In genomic region chr16:82136956-82137818, GRCh38 we compare ENCODE assay signal across 19 cellular contexts.
"Had no signal": no experiment of that assay in that cellular context is flagged by ENCODE, and none has a peak within 500 bp of the region (broad histone marks: within the 10 kb centered on the region; RNA-seq: fewer than 3 reads in every experiment).

No MANE protein-coding gene starts in this region.

- H3K4me3 ChIP-seq: coronary artery, hepatocyte, mucosa of descending colon, pancreas, tibial artery had no signal

- H3K27me3 ChIP-seq: hepatocyte, pancreas, tibial artery had no signal

- ATAC-seq: activated naive CD8-positive, alpha-beta T cell treated with anti-CD3 and anti-CD28 coated beads, Interleukin-2, amount 50 U/mL, for 24 hours; left lobe of liver; mucosa of descending colon; naive thymus-derived CD4-positive, alpha-beta T cell; pancreas; stimulated activated naive B cell treated with anti-CD40 and anti-IgM and Interleukin-4, amounts not matched to agents 10 μg/mL and 1 μg/mL and 100 μg/mL, for 72 hours had no signal

- H3K27ac ChIP-seq: coronary artery, hepatocyte, pancreas, tibial artery had no signal

- H3K4me1 ChIP-seq: pancreas, tibial artery had no signal

- FAIRE-seq: astrocyte, pancreas, urothelium cell line had no signal

- H3K9me3 ChIP-seq: mucosa of descending colon, pancreas, tibial artery had no signal

- H3K36me3 ChIP-seq: pancreas had no signal

- H2AFZ ChIP-seq: hepatocyte had no signal

- H3K4me2 ChIP-seq: hepatocyte had no signal

- H3K79me2 ChIP-seq: hepatocyte had no signal

- DNase-seq: activated CD4-positive, alpha-beta T cell treated with anti-CD3 and anti-CD28 coated beads, Interleukin-2, amount 50 U/mL, for 1 hour; activated CD4-positive, CD25-positive, alpha-beta regulatory T cell; activated naive CD4-positive, alpha-beta T cell; activated naive CD8-positive, alpha-beta T cell treated with anti-CD3 and anti-CD28 coated beads, Interleukin-2, amount 50 U/mL, for 24 hours; central memory CD4-positive, alpha-beta T cell; effector CD8-positive, alpha-beta T cell; islet precursor cell; mucosa of descending colon; naive thymus-derived CD4-positive, alpha-beta T cell; pancreas; stimulated activated CD4-positive, alpha-beta T cell treated with anti-CD3 and anti-CD28 coated beads, Interleukin-15, amount 100 ng/mL, for 24 hours; stimulated activated CD4-positive, alpha-beta T cell treated with anti-CD3 and anti-CD28 coated beads, Interleukin-4, amount 100 ng/mL, for 1 hour; stimulated activated naive B cell treated with anti-CD40 and anti-IgM and Interleukin-4, amounts not matched to agents 10 μg/mL and 1 μg/mL and 100 μg/mL, for 72 hours; tibial artery had no signal
